Comparison of ENCODE assay signal across 8 cellular contexts in genomic region chrX:53093748-53094583, GRCh38. TPM values are rescaled to one million over a fixed set of nuclear protein-coding genes. Genes with fewer than 3 reads are reported as not detected.
DNase-seq lines count a peak whose midpoint lies in the region; ATAC-seq and TF ChIP-seq lines count a peak whose summit lies in the region.

Gene KANTR, plus strand, starts transcription at chrX:53094142. Its CDS starts 30,131 bp downstream, at chrX:53124273.

- peaks cover 24% of the 10 kb centered on the region for H3K4me1 Mint-ChIP-seq in activated CD4-positive, alpha-beta T cell treated with anti-CD3 and anti-CD28 coated beads, Interleukin-2, amount 10 ng/mL, durations not matched to agents 7 days and 5 days

- peak within 1 kb of the TSS; percentile 92 for H3K27ac Mint-ChIP-seq in activated CD4-positive, alpha-beta T cell treated with anti-CD3 and anti-CD28 coated beads, Interleukin-2, amount 10 ng/mL, durations not matched to agents 7 days and 5 days

- DNase-seq in BJ (ENCODE audit: low read depth) (peak; percentile 80), GM19240 (ENCODE audit: insufficient read length, low spot score) (peak; percentile 45), NCI-H524 treated with DMSO at 0.1 percent for 48 hours (lab: John Stamatoyannopoulos, UW) (peak; percentile 94), cortex of kidney (lab: John Stamatoyannopoulos, UW) (peak; percentile 5), left colon (peak; percentile 84 to 90)
- DNase-seq in activated CD4-positive, alpha-beta T cell treated with anti-CD3 and anti-CD28 coated beads, Interleukin-2, amount 10 ng/mL, durations not matched to agents 7 days and 5 days = peak; percentile 87
- peak; percentile 81 for DNase-seq in stimulated activated CD4-positive, alpha-beta T cell treated with anti-CD3 and anti-CD28 coated beads, Interleukin-1b, Interleukin-23, amount 100 ng/mL, for 48 hours

- ATAC-seq in HG03460 (IDR thresholded peaks at IDR 0.05; ENCODE audit: unreplicated experiment) = peak; percentile 64
- peak; percentile 85 for ATAC-seq in left colon

- intact Hi-C loops in left colon (cut with DNase I, micrococcal nuclease) = no loop called here

- no peaks in the 10 kb centered on the region for H3K27me3 Mint-ChIP-seq in activated CD4-positive, alpha-beta T cell treated with anti-CD3 and anti-CD28 coated beads, Interleukin-2, amount 10 ng/mL, durations not matched to agents 7 days and 5 days

- no peaks in the 10 kb centered on the region for H3K36me3 ChIP-seq in BJ (ENCODE audit: control insufficient read depth, insufficient read depth, low read length)

- no peaks in the 10 kb centered on the region for H3K27me3 ChIP-seq in BJ (ENCODE audit: control insufficient read depth, insufficient read depth, low read length)

- H3K4me3 ChIP-seq in BJ (ENCODE audit: low read depth, low read length) = peak within 1 kb of the TSS; percentile 79

- TF ChIP-seq CTCF in BJ (IDR thresholded peaks at IDR 0.05; ENCODE audit: insufficient read depth, low read depth, low read length) = peak; percentile 15; the same call in 1 of the 2 replicates

- H3K36me3 Mint-ChIP-seq in activated CD4-positive, alpha-beta T cell treated with anti-CD3 and anti-CD28 coated beads, Interleukin-2, amount 10 ng/mL, durations not matched to agents 7 days and 5 days (ENCODE audit: low read depth) = peaks cover 3% of the 10 kb centered on the region

- H3K9me3 Mint-ChIP-seq in activated CD4-positive, alpha-beta T cell treated with anti-CD3 and anti-CD28 coated beads, Interleukin-2, amount 10 ng/mL, durations not matched to agents 7 days and 5 days = no peaks in the 10 kb centered on the region

- CTCF ChIA-PET in BJ (lab: Yijun Ruan, JAX) = no interaction called here
- CTCF ChIA-PET in activated CD4-positive, alpha-beta T cell treated with anti-CD3 and anti-CD28 coated beads, Interleukin-2, amount 10 ng/mL, durations not matched to agents 7 days and 5 days (lab: Charles Lee) = no interaction called here

- H3K4me3 Mint-ChIP-seq in activated CD4-positive, alpha-beta T cell treated with anti-CD3 and anti-CD28 coated beads, Interleukin-2, amount 10 ng/mL, durations not matched to agents 7 days and 5 days = peak within 1 kb of the TSS; percentile 88

- POLR2A ChIA-PET in BJ (lab: Charles Lee) = interaction anchor here (0.6 kb wide), 1 partner anchor 12 kb away, joined by 4 read pairs; the partner anchor contains the start of gene TSPYL2
- POLR2A ChIA-PET in activated CD4-positive, alpha-beta T cell treated with anti-CD3 and anti-CD28 coated beads, Interleukin-2, amount 10 ng/mL, durations not matched to agents 7 days and 5 days (lab: Charles Lee) = no interaction called here

RNA-seq across cellular contexts. Expression of gene KANTR, which starts in this region (rescaled TPM):
- 2.3 and 2.5 TPM in 2 replicates for polyA plus RNA-seq in BJ (2011; rRNA removed)
- 10.4 and 11.2 TPM in 2 replicates for polyA minus RNA-seq in BJ (2011; rRNA and poly(A)+ RNA removed)
- total RNA-seq in activated CD4-positive, alpha-beta T cell treated with anti-CD3 and anti-CD28 coated beads, Interleukin-2, amount 10 ng/mL, durations not matched to agents 7 days and 5 days = 10 to 100 TPM in 1 of 2 experiments, 1 to 10 TPM in 1; 9.7 to 10.5 TPM
- 10 to 100 TPM in 1 of 2 donors, 1 to 10 TPM in 1; 8.9 to 12.2 TPM for total RNA-seq in left colon

Comparison
In these comparisons a context has a peak if more than half of its experiments do, and no peak if none do; other contexts are left out.
1. Peak in every context shown above with its lines: DNase-seq, ATAC-seq and H3K4me3 ChIP-seq.
2. DNase-seq: peak in every context shown above with its lines; median percentile 94 in NCI-H524 treated with DMSO at 0.1 percent for 48 hours; 87 in activated CD4-positive, alpha-beta T cell treated with anti-CD3 and anti-CD28 coated beads, Interleukin-2, amount 10 ng/mL, durations not matched to agents 7 days and 5 days; 87 in left colon; 81 in stimulated activated CD4-positive, alpha-beta T cell treated with anti-CD3 and anti-CD28 coated beads, Interleukin-1b, Interleukin-23, amount 100 ng/mL, for 48 hours; 80 in BJ; 45 in GM19240; 5 in cortex of kidney.